8 cellular contexts compared by ENCODE assay signal in genomic region chr1:32540589-32540988, GRCh38. TPM values are rescaled to one million over a fixed set of nuclear protein-coding genes. Genes with fewer than 3 reads are reported as not detected.
A peak's percentile ranks its signal among the peaks of the same experiment; 100 is the strongest.
DNase-seq lines count a peak whose midpoint lies in the region; ATAC-seq and TF ChIP-seq lines count a peak whose summit lies in the region.

No MANE protein-coding gene starts in this region.

- H3K79me1 ChIP-seq in mesenchymal stem cell (replicated peaks; ENCODE audit: low read length, poor library complexity, severe bottlenecking), result peaks cover 18% of the 10 kb centered on the region

- H2AK5ac ChIP-seq in mesenchymal stem cell (ENCODE audit: low read length, severe bottlenecking), result no peak overlapping the region

- H3K27ac Mint-ChIP-seq in activated T-helper 1 cell treated with anti-CD3 and anti-CD28 coated beads, Interleukin-12 subunit alpha, Interleukin-12 subunit beta, Interleukin-2, Interleukin-4 antibody, amounts not matched to agents 30 ng/mL and 10 ng/mL and 1 ng/mL, durations not matched to agents 14 hours and 24 hours and 36 hours, result peak overlapping the region; percentile 26

- CTCF ChIA-PET in HEK293 (lab: Yijun Ruan, JAX), result no interaction called here

- H2BK15ac ChIP-seq in mesenchymal stem cell (ENCODE audit: low read depth, poor library complexity, severe bottlenecking), result no peak overlapping the region

- H3K27me3 ChIP-seq in BLaER1, result peaks cover 58% of the 10 kb centered on the region
- no peaks in the 10 kb centered on the region for H3K27me3 ChIP-seq in mesenchymal stem cell (ENCODE audit: control insufficient read depth in 1 of 2, insufficient read depth in 1 of 2, low read length in 2 of 2)

- H4K8ac ChIP-seq in mesenchymal stem cell (ENCODE audit: low read length), result peak overlapping the region; percentile 67

- no peak overlapping the region for H2BK5ac ChIP-seq in mesenchymal stem cell (ENCODE audit: low read depth, low read length, poor library complexity, severe bottlenecking)

- no peak overlapping the region for H4K91ac ChIP-seq in mesenchymal stem cell (ENCODE audit: low read length)

- POLR2A ChIA-PET in HEK293 (lab: Yijun Ruan, JAX), result interaction anchor here (1.1 to 1.6 kb wide), 2 partner anchors 20 to 111 kb away, joined by 3 to 7 read pairs; partner anchors contain the start of gene RBBP4

- no peak overlapping the region for H3K23ac ChIP-seq in mesenchymal stem cell (ENCODE audit: low read length in 2 of 2)

- no peak overlapping the region for H3K4me3 ChIP-seq in BLaER1
- peak overlapping the region; percentile 57 for H3K4me3 ChIP-seq in HEK293 (ENCODE audit: low read depth, low read length)
- peak overlapping the region in 1 of 2 experiments; percentile 79 for H3K4me3 ChIP-seq in mesenchymal stem cell (ENCODE audit: insufficient read depth in 1 of 2, low read depth in 1 of 2, low read length in 2 of 2)

- no peak overlapping the region for H3K27ac ChIP-seq in BLaER1
- H3K27ac ChIP-seq in HEK293 (ENCODE audit: extremely low read depth, low read depth, low read length), result peak overlapping the region; percentile 69
- no peak overlapping the region for H3K27ac ChIP-seq in mesenchymal stem cell (ENCODE audit: low read length, poor library complexity, severe bottlenecking)

- intact Hi-C loops in activated T-helper 1 cell treated with anti-CD3 and anti-CD28 coated beads, Interleukin-12 subunit alpha, Interleukin-12 subunit beta, Interleukin-2, Interleukin-4 antibody, amounts not matched to agents 30 ng/mL and 10 ng/mL and 1 ng/mL, durations not matched to agents 14 hours and 24 hours and 36 hours (cut with micrococcal nuclease), result no loop called here

- no peak overlapping the region for H3K18ac ChIP-seq in mesenchymal stem cell (ENCODE audit: low read depth in 1 of 2, low read length in 2 of 2)

- H2AFZ ChIP-seq in mesenchymal stem cell (ENCODE audit: low read depth, low read length), result no peak overlapping the region

- peaks cover 12% of the 10 kb centered on the region for H3K4me1 Mint-ChIP-seq in activated T-helper 1 cell treated with anti-CD3 and anti-CD28 coated beads, Interleukin-12 subunit alpha, Interleukin-12 subunit beta, Interleukin-2, Interleukin-4 antibody, amounts not matched to agents 30 ng/mL and 10 ng/mL and 1 ng/mL, durations not matched to agents 14 hours and 24 hours and 36 hours (ENCODE audit: low read depth)

- no peaks in the 10 kb centered on the region for H3K9me3 Mint-ChIP-seq in activated T-helper 1 cell treated with anti-CD3 and anti-CD28 coated beads, Interleukin-12 subunit alpha, Interleukin-12 subunit beta, Interleukin-2, Interleukin-4 antibody, amounts not matched to agents 30 ng/mL and 10 ng/mL and 1 ng/mL, durations not matched to agents 14 hours and 24 hours and 36 hours

- no peaks in the 10 kb centered on the region for H4K20me1 ChIP-seq in BLaER1

- peaks cover 2% of the 10 kb centered on the region for H3K36me3 Mint-ChIP-seq in activated T-helper 1 cell treated with anti-CD3 and anti-CD28 coated beads, Interleukin-12 subunit alpha, Interleukin-12 subunit beta, Interleukin-2, Interleukin-4 antibody, amounts not matched to agents 30 ng/mL and 10 ng/mL and 1 ng/mL, durations not matched to agents 14 hours and 24 hours and 36 hours (ENCODE audit: low read depth)

- no peaks in the 10 kb centered on the region for H3K9me3 ChIP-seq in BLaER1
- H3K9me3 ChIP-seq in HEK293 (ENCODE audit: control insufficient read depth, insufficient read depth, low read depth, low read length), result no peaks in the 10 kb centered on the region
- no peaks in the 10 kb centered on the region for H3K9me3 ChIP-seq in mesenchymal stem cell (ENCODE audit: control insufficient read depth, low read length)

- WGBS in mesenchymal stem cell, result 48% methylated on average over 2 of the region's 2 CpGs

- DNase-seq in activated T-helper 1 cell treated with anti-CD3 and anti-CD28 coated beads, Interleukin-12 subunit alpha, Interleukin-12 subunit beta, Interleukin-2, Interleukin-4 antibody, amounts not matched to agents 30 ng/mL and 10 ng/mL and 1 ng/mL, durations not matched to agents 14 hours and 24 hours and 36 hours (ENCODE audit: low spot score), result no peak
- DNase-seq in mesenchymal stem cell, result peak; percentile 5
- DNase-seq in 8988T, result no peak
- no peak for DNase-seq in epidermal melanocyte (ENCODE audit: insufficient read length, low spot score)
- DNase-seq in cerebellar nuclear complex (lab: John Stamatoyannopoulos, UW), result no peak

- H3K4me3 Mint-ChIP-seq in activated T-helper 1 cell treated with anti-CD3 and anti-CD28 coated beads, Interleukin-12 subunit alpha, Interleukin-12 subunit beta, Interleukin-2, Interleukin-4 antibody, amounts not matched to agents 30 ng/mL and 10 ng/mL and 1 ng/mL, durations not matched to agents 14 hours and 24 hours and 36 hours, result peak overlapping the region; percentile 80

- no peaks in the 10 kb centered on the region for H3K36me3 ChIP-seq in BLaER1
- no peaks in the 10 kb centered on the region for H3K36me3 ChIP-seq in HEK293 (ENCODE audit: control insufficient read depth in 2 of 2, insufficient read depth in 1 of 2, low read length in 2 of 2)
- no peaks in the 10 kb centered on the region for H3K36me3 ChIP-seq in mesenchymal stem cell (ENCODE audit: control insufficient read depth in 1 of 2, insufficient read depth in 2 of 2, low read depth in 1 of 2, low read length in 2 of 2)

- H3K27me3 Mint-ChIP-seq in activated T-helper 1 cell treated with anti-CD3 and anti-CD28 coated beads, Interleukin-12 subunit alpha, Interleukin-12 subunit beta, Interleukin-2, Interleukin-4 antibody, amounts not matched to agents 30 ng/mL and 10 ng/mL and 1 ng/mL, durations not matched to agents 14 hours and 24 hours and 36 hours (ENCODE audit: insufficient read depth), result peaks cover 68% of the 10 kb centered on the region

- no peak overlapping the region for H3K14ac ChIP-seq in mesenchymal stem cell (ENCODE audit: low read length in 2 of 2)

- no peak overlapping the region for H2BK12ac ChIP-seq in mesenchymal stem cell (ENCODE audit: low read length in 2 of 2)

- H3K9ac ChIP-seq in BLaER1 (no peak overlapping the region), mesenchymal stem cell (ENCODE audit: low read length) (peak overlapping the region; percentile 78)

- peak overlapping the region; percentile 62 for H2BK120ac ChIP-seq in mesenchymal stem cell (ENCODE audit: low read depth, low read length)

- TF ChIP-seq CTCF in HEK293 (tag by site-specific recombination; IDR thresholded peaks at IDR 0.05), result no peak

- H3K4ac ChIP-seq in mesenchymal stem cell (ENCODE audit: low read depth in 1 of 2, low read length in 2 of 2), result no peak overlapping the region

- peak overlapping the region; percentile 80 for H3K4me2 ChIP-seq in BLaER1
- H3K4me2 ChIP-seq in mesenchymal stem cell (ENCODE audit: low read length, poor library complexity, severe bottlenecking), result peak overlapping the region; percentile 82

- ATAC-seq in GM18868 (IDR thresholded peaks at IDR 0.05; ENCODE audit: unreplicated experiment), result no peak

- H3K4me1 ChIP-seq in BLaER1 (peaks cover 18% of the 10 kb centered on the region; the same call in 1 of the 2 replicates), HEK293 (ENCODE audit: control insufficient read depth, insufficient read depth, low read length) (peaks cover 9% of the 10 kb centered on the region), mesenchymal stem cell (ENCODE audit: control insufficient read depth, insufficient read depth, low read depth, low read length) (peaks cover 2% of the 10 kb centered on the region)

TF ChIP-seq in HEK293, 187 proteins besides CTCF, POLR2A, EP300 and RAD21 (continues in another document):
- TF ChIP-seq ZNF600 (tag by site-specific recombination; IDR thresholded peaks at IDR 0.05) (0 out of 2 replicates have a peak, but pooled peaks have one; percentile 10), ZNF335 (tag by site-specific recombination; conservative IDR thresholded peaks at IDR 0.05) (peak; percentile 89), ZNF558 (tag by site-specific recombination; IDR thresholded peaks at IDR 0.05) (peak; percentile 24; the same call in 1 of the 2 replicates), GLIS1 (tag by site-specific recombination; IDR thresholded peaks at IDR 0.05) (peak; percentile 81), ZNF324 (tag by site-specific recombination; IDR thresholded peaks at IDR 0.05) (0 out of 2 replicates have a peak, but pooled peaks have one; percentile 23), SALL2 (tag by site-specific recombination; IDR thresholded peaks at IDR 0.05; ENCODE audit: borderline replicate concordance) (no peak), IKZF3 (tag by site-specific recombination; IDR thresholded peaks at IDR 0.05) (peak; percentile 68; the same call in 1 of the 2 replicates), PBX3 (CRISPR knock-in tag; IDR thresholded peaks at IDR 0.05) (no peak), ZNF366 (tag by site-specific recombination; conservative IDR thresholded peaks at IDR 0.05) (peak; percentile 42; the same call in 1 of the 2 replicates), ZBTB17 (tag by site-specific recombination; IDR thresholded peaks at IDR 0.05) (peak; percentile 33; the same call in 1 of the 2 replicates), TRIM28 (IDR thresholded peaks at IDR 0.05; ENCODE audit: borderline replicate concordance, low read length) (peak; percentile 45)

RNA-seq across cellular contexts. Expression of gene ZBTB8A, which starts 1.4 kb away (rescaled TPM):
- total RNA-seq in activated T-helper 1 cell treated with anti-CD3 and anti-CD28 coated beads, Interleukin-12 subunit alpha, Interleukin-12 subunit beta, Interleukin-2, Interleukin-4 antibody, amounts not matched to agents 30 ng/mL and 10 ng/mL and 1 ng/mL, durations not matched to agents 14 hours and 24 hours and 36 hours, result 0.17 and 0.41 TPM in 2 replicates
- 6.2 TPM for polyA plus RNA-seq in mesenchymal stem cell (2013, experiment 1 of 2)
- 6.1 TPM for polyA plus RNA-seq in mesenchymal stem cell (2013, experiment 2 of 2)
